12 cellular contexts compared by ENCODE assay signal in the genomic region with DNA sequence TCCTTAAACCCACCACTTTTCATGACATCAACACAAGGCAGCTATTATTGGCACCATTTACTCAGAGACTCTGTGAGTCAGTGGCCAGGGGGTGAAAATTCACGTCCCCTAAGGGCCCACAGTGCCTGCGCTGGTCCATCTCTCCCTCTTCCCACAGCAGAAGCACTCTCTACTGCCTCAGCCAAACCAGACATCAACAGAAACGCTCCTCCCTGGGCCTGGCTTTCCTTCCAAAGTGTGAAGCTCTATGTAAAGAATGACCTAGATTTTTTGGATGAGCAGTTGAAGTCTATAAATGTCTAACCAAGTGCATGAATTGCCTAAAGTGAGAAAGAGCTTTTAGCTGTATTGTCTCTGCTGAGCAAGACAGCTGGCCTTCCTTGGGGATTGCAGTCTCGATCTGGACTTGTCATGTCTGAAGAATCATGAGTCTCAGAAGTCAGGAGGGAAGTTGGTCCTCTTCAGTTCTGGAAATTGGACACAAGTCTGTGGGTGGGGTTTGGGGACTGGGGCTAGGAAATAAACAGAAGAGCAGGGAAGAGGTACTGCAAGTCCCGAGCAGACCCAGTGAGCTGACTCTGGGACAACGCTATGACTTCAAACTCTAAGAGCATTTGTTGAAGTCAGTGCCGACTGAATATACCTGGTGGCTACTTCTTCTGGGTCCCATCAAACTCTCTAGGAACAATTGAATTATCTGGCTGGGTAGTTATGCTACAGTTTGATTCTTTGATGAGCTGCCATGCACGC. TPM values are rescaled to one million over a fixed set of nuclear protein-coding genes. Genes with fewer than 3 reads are reported as not detected.
A peak's percentile ranks its signal among the peaks of the same experiment; 100 is the strongest.
DNase-seq lines count a peak whose midpoint lies in the region; ATAC-seq and TF ChIP-seq lines count a peak whose summit lies in the region.
"Had no signal": no experiment of that assay in that cellular context is flagged by ENCODE, and none has a peak within 500 bp of the region (broad histone marks: within the 10 kb centered on the region; RNA-seq: fewer than 3 reads in every experiment).

No MANE protein-coding gene starts in this region.

- no peak overlapping the region for H3K9ac ChIP-seq in colonic mucosa (ENCODE audit: low read depth in 2 of 2, low read length in 2 of 2)

- ATAC-seq in T-cell (replicated peaks in 1 of 4): no peak

- no peak for TF ChIP-seq POLR2A in esophagus muscularis mucosa (IDR thresholded peaks at IDR 0.05; ENCODE audit: low read depth)

- no peak overlapping the region for H3K4me3 ChIP-seq in CD8-positive, alpha-beta memory T cell (ENCODE audit: low read length)
- H3K4me3 ChIP-seq in esophagus muscularis mucosa (no peak overlapping the region), colonic mucosa (no peak overlapping the region)
- H3K4me3 ChIP-seq: PC-9, prostate gland had no signal

- POLR2A ChIA-PET in CD8-positive, alpha-beta memory T cell (lab: Charles Lee): interaction anchor here (1.3 kb wide), 1 partner anchor 15 kb away, joined by 3 read pairs; no protein-coding TSS in a partner anchor
- POLR2A ChIA-PET in T-cell (lab: Charles Lee): interaction anchor here in 1 of 2 donors (0.7 to 0.8 kb wide), 3 partner anchors 11 to 106 kb away, joined by 3 to 4 read pairs (median 3); no protein-coding TSS in a partner anchor

- WGBS in esophagus muscularis mucosa: 76% methylated on average over 8 of the region's 8 CpGs

- intact Hi-C loops in esophagus muscularis mucosa (cut with DNase I): no loop called here
- intact Hi-C loops in colonic mucosa (cut with DNase I): no loop called here
- intact Hi-C loops in CD14-positive monocyte (cut with micrococcal nuclease): no loop called here

- peak overlapping the region; percentile 78 to 95 (median 89) for H3K27ac Mint-ChIP-seq in CD8-positive, alpha-beta memory T cell
- H3K27ac Mint-ChIP-seq in T-cell (peak overlapping the region; percentile 91 to 97), nephron (peak overlapping the region in 2 of 3 experiments; percentile 21 to 58), CD14-positive monocyte (no peak overlapping the region)

- H3K27me3 Mint-ChIP-seq in CD8-positive, alpha-beta memory T cell: no peaks in the 10 kb centered on the region
- H3K27me3 Mint-ChIP-seq in T-cell: no peaks in the 10 kb centered on the region
- H3K27me3 Mint-ChIP-seq in nephron (ENCODE audit: low read depth): no peaks in the 10 kb centered on the region
- peaks cover 0 to 3% (median 0%) of the 10 kb centered on the region in 3 donors for H3K27me3 Mint-ChIP-seq in CD14-positive monocyte (ENCODE audit: low read depth in 3 of 3)

- CTCF ChIA-PET in CD8-positive, alpha-beta memory T cell (lab: Charles Lee): interaction anchor here (1.0 to 5.0 kb wide), 4 partner anchors 28 to 164 kb away, joined by 3 to 33 read pairs (median 8); a partner anchor contains a TSS
- CTCF ChIA-PET in T-cell (lab: Charles Lee): interaction anchor here (0.6 to 4.2 kb wide), 9 partner anchors 20 to 164 kb away, joined by 3 to 19 read pairs (median 5); a partner anchor contains a TSS

- peaks cover 9% of the 10 kb centered on the region for H3K36me3 ChIP-seq in CD8-positive, alpha-beta memory T cell (ENCODE audit: insufficient read depth, low read length)
- no peaks in the 10 kb centered on the region for H3K36me3 ChIP-seq in esophagus muscularis mucosa
- no peaks in the 10 kb centered on the region for H3K36me3 ChIP-seq in colonic mucosa
- H3K36me3 ChIP-seq: prostate gland had no signal

- DNase-seq in CD8-positive, alpha-beta memory T cell: no peak
- DNase-seq in T-cell (no peak), esophagus muscularis mucosa (ENCODE audit: extremely low spot score) (peak; percentile 62), T-helper 9 cell (no peak), colonic mucosa (no peak), CD14-positive monocyte (ENCODE audit: low spot score) (no peak), NCI-H2081 (lab: John Stamatoyannopoulos, UW) (no peak)
- DNase-seq: Calu3, MV-4-11, PC-9 had no signal

- no peaks in the 10 kb centered on the region for H3K9me3 ChIP-seq in CD8-positive, alpha-beta memory T cell (ENCODE audit: low read length)
- H3K9me3 ChIP-seq in esophagus muscularis mucosa (no peaks in the 10 kb centered on the region), colonic mucosa (no peaks in the 10 kb centered on the region)
- H3K9me3 ChIP-seq: prostate gland had no signal

- no peaks in the 10 kb centered on the region for H3K27me3 ChIP-seq in CD8-positive, alpha-beta memory T cell (ENCODE audit: insufficient read depth, low read length, poor library complexity, severe bottlenecking)
- H3K27me3 ChIP-seq in esophagus muscularis mucosa: no peaks in the 10 kb centered on the region
- no peaks in the 10 kb centered on the region for H3K27me3 ChIP-seq in colonic mucosa

- peaks cover 3 to 72% (median 25%) of the 10 kb centered on the region in 3 donors for H3K36me3 Mint-ChIP-seq in CD8-positive, alpha-beta memory T cell
- H3K36me3 Mint-ChIP-seq in T-cell (peaks cover 53% of the 10 kb centered on the region), nephron (ENCODE audit: low read depth) (no peaks in the 10 kb centered on the region), CD14-positive monocyte (no peaks in the 10 kb centered on the region)

- peak overlapping the region in 6 of 7 donors; percentile 16 to 72 (median 48) for H3K4me3 Mint-ChIP-seq in CD8-positive, alpha-beta memory T cell
- peak overlapping the region in 1 of 3 donors; percentile 40 for H3K4me3 Mint-ChIP-seq in T-cell
- no peak overlapping the region for H3K4me3 Mint-ChIP-seq in nephron
- H3K4me3 Mint-ChIP-seq in CD14-positive monocyte: no peak overlapping the region

- no peaks in the 10 kb centered on the region for H3K9me3 Mint-ChIP-seq in CD8-positive, alpha-beta memory T cell
- no peaks in the 10 kb centered on the region for H3K9me3 Mint-ChIP-seq in T-cell
- no peaks in the 10 kb centered on the region for H3K9me3 Mint-ChIP-seq in nephron
- H3K9me3 Mint-ChIP-seq in CD14-positive monocyte: no peaks in the 10 kb centered on the region

- no peak overlapping the region for H3K27ac ChIP-seq in CD8-positive, alpha-beta memory T cell (ENCODE audit: low read depth, low read length)
- H3K27ac ChIP-seq in esophagus muscularis mucosa (replicated peaks in 1 of 4): no peak overlapping the region
- no peak overlapping the region for H3K27ac ChIP-seq in colonic mucosa
- H3K27ac ChIP-seq: PC-9, prostate gland had no signal

- peaks cover 96% of the 10 kb centered on the region for H3K4me1 ChIP-seq in CD8-positive, alpha-beta memory T cell (ENCODE audit: insufficient read depth, low read length)
- H3K4me1 ChIP-seq in esophagus muscularis mucosa (peaks cover 0 to 12% (median 9%) of the 10 kb centered on the region in 4 donors), colonic mucosa (no peaks in the 10 kb centered on the region)
- H3K4me1 ChIP-seq: prostate gland had no signal

- TF ChIP-seq CTCF in esophagus muscularis mucosa (IDR thresholded peaks at IDR 0.05) (no peak), nephron (IDR thresholded peaks at IDR 0.05; ENCODE audit: unreplicated experiment in 3 of 3) (no peak), colonic mucosa (IDR thresholded peaks at IDR 0.05) (no peak), CD14-positive monocyte (IDR thresholded peaks at IDR 0.05) (no peak)

- H3K4me1 Mint-ChIP-seq in CD8-positive, alpha-beta memory T cell: peaks cover 96 to 100% (median 100%) of the 10 kb centered on the region in 3 donors
- H3K4me1 Mint-ChIP-seq in T-cell (peaks cover 98 to 99% (median 99%) of the 10 kb centered on the region in 3 donors), nephron (peaks cover 13% of the 10 kb centered on the region), CD14-positive monocyte (no peaks in the 10 kb centered on the region)

- no peak for TF ChIP-seq EP300 in esophagus muscularis mucosa (IDR thresholded peaks at IDR 0.05)

RNA-seq across cellular contexts. Expression of a gene that starts 29.0 kb away (rescaled TPM):
- 10 to 100 TPM; 64.7 to 67.9 TPM for total RNA-seq in CD8-positive, alpha-beta memory T cell
- polyA plus RNA-seq in CD8-positive, alpha-beta memory T cell: 90.9 TPM
- total RNA-seq in T-cell (100 to 1,000 TPM; 118 to 148 (median 131) TPM), esophagus muscularis mucosa (under 1 TPM; 0.29 to 0.99 (median 0.66) TPM), colonic mucosa (1 to 10 TPM in 1 of 2 donors, under 1 TPM in 1; 0.96 to 1.5 TPM)
- under 1 TPM; 0.13 to 0.38 TPM for polyA plus RNA-seq in CD14-positive monocyte

Comparison
In these comparisons a context has a peak if more than half of its experiments do, and no peak if none do; other contexts are left out.
1. H3K27ac Mint-ChIP-seq: peak in CD8-positive, alpha-beta memory T cell (8 of 8), T-cell (2 of 2) and nephron (2 of 3); none in CD14-positive monocyte (0 of 7).
2. H3K4me3 Mint-ChIP-seq: peak in CD8-positive, alpha-beta memory T cell (6 of 7); none in nephron (0 of 3) and CD14-positive monocyte (0 of 2).
3. RNA of a gene that starts 29.0 kb away (total RNA-seq): 118 to 148 TPM in T-cell and 64.7 to 67.9 TPM in CD8-positive, alpha-beta memory T cell; 0.96 to 1.5 TPM in colonic mucosa and 0.29 to 0.99 TPM in esophagus muscularis mucosa; every median in the first group is over 10 times any median in the second.